In the genomic region with DNA sequence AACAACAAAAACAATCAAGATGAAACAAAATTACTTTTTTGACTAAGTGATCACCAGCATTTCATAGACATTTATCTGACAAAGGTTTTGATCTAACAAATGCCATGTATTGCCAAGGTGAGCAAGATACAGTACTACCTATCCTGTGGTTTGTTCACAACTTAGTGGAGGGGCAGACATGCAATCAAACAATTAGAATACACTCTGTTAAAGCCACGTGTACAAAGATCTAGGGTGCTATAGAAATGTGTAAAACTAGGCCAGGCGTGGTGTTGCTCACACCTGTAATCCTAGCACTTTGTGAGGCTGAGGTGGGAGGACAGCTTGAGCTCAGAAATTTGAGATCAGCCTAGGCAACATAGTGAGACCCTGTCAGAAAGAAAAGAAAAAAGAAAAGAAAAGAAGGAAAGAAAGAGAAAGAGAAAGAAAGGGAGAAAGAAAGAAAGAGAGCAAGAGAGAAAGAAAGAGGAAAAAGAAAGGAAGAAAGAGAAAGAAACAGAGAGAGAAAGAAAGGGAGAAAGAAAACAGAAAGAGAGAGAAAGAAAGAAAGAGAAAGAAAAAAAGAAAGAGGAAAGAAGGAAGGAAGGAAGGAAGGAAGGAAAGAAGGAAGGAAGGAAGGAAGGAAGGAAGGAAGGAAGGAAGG, we compare ENCODE assay signal across 1 cellular context.
TF ChIP-seq lines count a peak whose summit lies in the region.

No MANE protein-coding gene starts in this region.

TF ChIP-seq in GM12878, 131 proteins besides CTCF, POLR2A, EP300 and RAD21 (continued from another document):
- TF ChIP-seq, protein P1, sequence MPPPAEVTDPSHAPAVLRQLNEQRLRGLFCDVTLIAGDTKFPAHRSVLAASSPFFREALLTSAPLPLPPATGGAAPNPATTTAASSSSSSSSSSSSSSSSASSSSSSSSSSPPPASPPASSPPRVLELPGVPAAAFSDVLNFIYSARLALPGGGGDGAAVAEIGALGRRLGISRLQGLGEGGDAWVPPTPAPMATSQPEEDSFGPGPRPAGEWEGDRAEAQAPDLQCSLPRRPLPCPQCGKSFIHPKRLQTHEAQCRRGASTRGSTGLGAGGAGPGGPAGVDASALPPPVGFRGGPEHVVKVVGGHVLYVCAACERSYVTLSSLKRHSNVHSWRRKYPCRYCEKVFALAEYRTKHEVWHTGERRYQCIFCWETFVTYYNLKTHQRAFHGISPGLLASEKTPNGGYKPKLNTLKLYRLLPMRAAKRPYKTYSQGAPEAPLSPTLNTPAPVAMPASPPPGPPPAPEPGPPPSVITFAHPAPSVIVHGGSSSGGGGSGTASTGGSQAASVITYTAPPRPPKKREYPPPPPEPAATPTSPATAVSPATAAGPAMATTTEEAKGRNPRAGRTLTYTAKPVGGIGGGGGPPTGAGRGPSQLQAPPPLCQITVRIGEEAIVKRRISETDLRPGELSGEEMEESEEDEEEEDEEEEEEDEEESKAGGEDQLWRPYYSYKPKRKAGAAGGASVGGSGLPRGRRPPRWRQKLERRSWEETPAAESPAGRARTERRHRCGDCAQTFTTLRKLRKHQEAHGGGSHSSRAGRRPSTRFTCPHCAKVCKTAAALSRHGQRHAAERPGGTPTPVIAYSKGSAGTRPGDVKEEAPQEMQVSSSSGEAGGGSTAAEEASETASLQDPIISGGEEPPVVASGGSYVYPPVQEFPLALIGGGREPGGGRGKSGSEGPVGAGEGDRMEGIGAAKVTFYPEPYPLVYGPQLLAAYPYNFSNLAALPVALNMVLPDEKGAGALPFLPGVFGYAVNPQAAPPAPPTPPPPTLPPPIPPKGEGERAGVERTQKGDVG (CRISPR knock-in tag; IDR thresholded peaks at IDR 0.05) = no peak
